17 cellular contexts compared by ENCODE assay signal in genomic region chr14:68405959-68406358, GRCh38.
DNase-seq lines count a peak whose midpoint lies in the region; ATAC-seq and TF ChIP-seq lines count a peak whose summit lies in the region.
"Had no signal": no experiment of that assay in that cellular context is flagged by ENCODE, and none has a peak within 500 bp of the region (broad histone marks: within the 10 kb centered on the region; RNA-seq: fewer than 3 reads in every experiment).

No MANE protein-coding gene starts in this region.

- peaks cover 44% of the 10 kb centered on the region for H3K4me1 ChIP-seq in RWPE2 (ENCODE audit: insufficient read depth, poor library complexity, severe bottlenecking)

- peak; percentile 83 for ATAC-seq in RWPE2 (ENCODE audit: low read depth)
- ATAC-seq in GM21360 (IDR thresholded peaks at IDR 0.05; ENCODE audit: unreplicated experiment), result no peak
- ATAC-seq in HG02970 (IDR thresholded peaks at IDR 0.05; ENCODE audit: low FRiP score, unreplicated experiment), result no peak
- no peak for ATAC-seq in HG03442 (IDR thresholded peaks at IDR 0.05; ENCODE audit: unreplicated experiment)
- ATAC-seq: Panc1, T-cell had no signal

- H3K36me3 ChIP-seq in RWPE2 (ENCODE audit: low read depth), result no peaks in the 10 kb centered on the region
- H3K36me3 ChIP-seq: thoracic aorta had no signal

- peak overlapping the region; percentile 87 for H3K27ac ChIP-seq in RWPE2 (ENCODE audit: poor library complexity, severe bottlenecking)
- H3K27ac ChIP-seq: thoracic aorta had no signal

- H3K4me3 ChIP-seq in RWPE2 (ENCODE audit: severe bottlenecking) (no peak overlapping the region), foreskin fibroblast (ENCODE audit: low read depth in 1 of 2, low read length in 2 of 2) (no peak overlapping the region)
- H3K4me3 ChIP-seq: thoracic aorta had no signal

- peak; percentile 16 for DNase-seq in stimulated activated CD4-positive, alpha-beta T cell treated with anti-CD3 and anti-CD28 coated beads, Interleukin-1b, Interleukin-23, amount 100 ng/mL, for 48 hours
- DNase-seq in stimulated activated CD4-positive, alpha-beta T cell treated with anti-CD3 and anti-CD28 coated beads, Interleukin-15, amount 100 ng/mL, for 24 hours, result no peak
- DNase-seq in RWPE2 (ENCODE audit: low spot score) (no peak), foreskin fibroblast (peak; percentile 48 to 65), C1 segment of cervical spinal cord (lab: John Stamatoyannopoulos, UW) (no peak)
- DNase-seq: DND-41; effector CD4-positive, alpha-beta T cell; immature natural killer cell; NCI-H1105; NCI-H446; small intestine; T-cell had no signal

- no peaks in the 10 kb centered on the region for H3K27me3 ChIP-seq in RWPE2 (ENCODE audit: insufficient read depth, poor library complexity, severe bottlenecking)

- H3K9me3 ChIP-seq in RWPE2 (ENCODE audit: severe bottlenecking), result no peaks in the 10 kb centered on the region
- H3K9me3 ChIP-seq: thoracic aorta had no signal

- TF ChIP-seq CTCF in RWPE2 (IDR thresholded peaks at IDR 0.05; ENCODE audit: poor library complexity, severe bottlenecking), result no peak
- no peak for TF ChIP-seq CTCF in foreskin fibroblast (IDR thresholded peaks at IDR 0.05; ENCODE audit: low read depth, low read length)

Comparison
In these comparisons a context has a peak if more than half of its experiments do, and no peak if none do; other contexts are left out.
1. DNase-seq: peak in stimulated activated CD4-positive, alpha-beta T cell treated with anti-CD3 and anti-CD28 coated beads, Interleukin-1b, Interleukin-23, amount 100 ng/mL, for 48 hours (single experiment) and foreskin fibroblast (2 of 2); none in stimulated activated CD4-positive, alpha-beta T cell treated with anti-CD3 and anti-CD28 coated beads, Interleukin-15, amount 100 ng/mL, for 24 hours (single experiment), RWPE2 (single experiment) and C1 segment of cervical spinal cord (0 of 14).